Comparison of ENCODE assay signal across 1 cellular context in the genomic region with DNA sequence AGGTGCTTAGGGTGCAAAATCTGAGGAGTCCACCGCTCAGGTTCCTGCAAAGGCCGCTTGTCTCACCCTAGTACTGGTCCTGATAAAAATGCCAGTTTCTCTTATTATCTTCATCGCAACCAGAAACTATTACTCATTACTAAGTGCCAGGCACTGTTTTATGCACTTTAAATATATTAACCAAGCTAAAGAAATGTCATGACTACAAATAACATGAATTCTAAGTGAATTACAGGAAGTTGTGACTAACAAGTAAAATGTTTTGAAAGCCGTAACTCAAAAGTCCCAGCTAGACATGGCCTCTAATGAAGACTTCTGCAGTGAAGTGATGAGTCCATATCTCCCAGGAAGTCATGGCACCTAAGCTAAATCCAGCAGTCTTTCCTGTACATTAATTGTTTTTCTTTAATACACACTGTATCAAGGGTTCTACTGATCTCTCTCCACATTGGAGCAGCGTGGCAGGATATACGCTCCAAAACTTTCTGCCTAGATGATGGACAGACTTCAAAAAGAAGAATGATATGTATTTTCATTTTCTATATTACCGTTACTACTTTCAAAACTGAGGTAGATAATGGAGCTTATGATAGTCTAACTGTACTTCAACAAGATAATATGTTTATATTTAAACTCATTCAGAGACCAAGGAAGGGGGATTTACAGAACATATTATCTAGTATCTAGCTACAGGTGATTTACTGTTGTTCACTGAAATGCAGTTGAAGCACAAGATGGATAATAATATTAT.
TF ChIP-seq lines count a peak whose summit lies in the region.

No MANE protein-coding gene starts in this region.

TF ChIP-seq in endothelial cell of umbilical vein, 7 proteins besides CTCF, POLR2A, EP300 and RAD21 (continued from another document):
- TF ChIP-seq GATA2 (IDR thresholded peaks at IDR 0.05; ENCODE audit: insufficient read depth, insufficient read length, low read depth, low read length) = peak; percentile 64
- peak; percentile 79 for TF ChIP-seq JUN (IDR thresholded peaks at IDR 0.05; ENCODE audit: borderline replicate concordance, insufficient read depth, insufficient read length, low read depth)
